ENCODE assay signal across 1 cellular context in the genomic region with DNA sequence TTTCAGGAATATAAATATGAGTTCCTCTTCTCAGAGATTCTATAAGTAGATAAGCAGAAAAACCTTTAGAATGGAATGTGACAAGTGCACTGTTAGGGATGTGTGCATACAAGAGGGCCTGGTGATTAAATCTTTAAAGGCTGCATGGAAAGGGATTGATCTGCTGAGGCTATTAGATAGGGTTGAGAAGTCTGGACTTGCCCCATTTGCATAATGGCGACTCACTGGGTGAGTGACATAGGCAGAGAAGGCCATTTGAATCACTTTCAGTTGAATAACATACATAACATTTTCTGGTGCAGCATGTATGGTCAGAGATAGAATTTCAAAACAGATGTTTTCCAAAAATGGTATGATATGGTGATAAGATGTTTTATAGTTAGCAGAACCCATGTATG.
TF ChIP-seq lines count a peak whose summit lies in the region.

No MANE protein-coding gene starts in this region.

TF ChIP-seq in GM12878, 131 proteins besides CTCF, POLR2A, EP300 and RAD21 (continued from another document):
- TF ChIP-seq KDM1A (IDR thresholded peaks at IDR 0.05; ENCODE audit: borderline replicate concordance) (no peak), GABPA (IDR thresholded peaks at IDR 0.05; ENCODE audit: low read depth) (no peak)
